ENCODE assay signal across 1 cellular context in genomic region chr2:128500136-128500800, GRCh38.
TF ChIP-seq lines count a peak whose summit lies in the region.

No MANE protein-coding gene starts in this region.

TF ChIP-seq in IMR-90, 13 proteins besides CTCF, POLR2A, EP300 and RAD21 (continued from another document):
- TF ChIP-seq BHLHE40 (IDR thresholded peaks at IDR 0.05; ENCODE audit: low read depth, low read length), result no peak
- no peak for TF ChIP-seq SMC3 (IDR thresholded peaks at IDR 0.05; ENCODE audit: low read depth, low read length)
- TF ChIP-seq RCOR1 (IDR thresholded peaks at IDR 0.05; ENCODE audit: insufficient replicate concordance, low read length), result no peak
- TF ChIP-seq FOS (IDR thresholded peaks at IDR 0.05; ENCODE audit: low read depth, low read length), result no peak
TF ChIP-seq in IMR-90: peak in this region for 0.
